ENCODE assay signal across 1 cellular context in the genomic region with DNA sequence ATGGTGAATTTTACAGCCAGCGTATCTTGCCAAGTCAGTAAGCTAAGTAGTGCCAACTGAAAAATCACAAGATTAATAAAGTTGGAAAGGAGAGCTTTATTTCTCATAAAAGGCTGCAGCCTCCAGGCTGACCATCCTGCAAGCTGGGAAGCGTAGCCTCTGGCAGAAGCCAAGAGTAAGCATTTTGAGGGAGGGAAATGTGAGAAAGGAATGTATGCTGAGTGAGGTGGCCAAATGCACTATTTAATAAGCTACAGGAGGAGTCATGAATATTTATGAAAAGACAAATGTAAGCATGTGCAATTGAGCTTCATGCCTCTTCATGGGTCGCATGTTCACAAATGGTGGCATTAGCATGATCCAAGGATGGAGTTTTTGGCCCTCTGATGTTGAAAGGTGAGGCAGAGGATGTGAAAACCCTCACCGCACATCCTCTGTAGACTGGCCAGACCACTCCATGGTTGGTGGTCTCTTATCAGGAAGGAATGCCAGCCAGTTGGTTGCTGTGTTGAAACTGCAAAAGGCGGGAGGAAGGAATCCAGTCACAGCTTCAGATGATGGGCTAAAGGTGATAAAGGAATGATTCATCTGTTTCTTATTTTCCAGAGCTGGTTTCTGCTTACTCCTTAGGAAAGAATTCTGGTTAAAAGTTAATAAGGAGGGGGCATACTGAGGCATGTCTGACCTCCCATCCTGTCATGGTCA.
A peak's percentile ranks its signal among the peaks of the same experiment; 100 is the strongest.
TF ChIP-seq lines count a peak whose summit lies in the region.

No MANE protein-coding gene starts in this region.

TF ChIP-seq in SK-N-SH, 30 proteins besides CTCF, POLR2A, EP300 and RAD21 (continued from another document):
- TF ChIP-seq, protein P1, sequence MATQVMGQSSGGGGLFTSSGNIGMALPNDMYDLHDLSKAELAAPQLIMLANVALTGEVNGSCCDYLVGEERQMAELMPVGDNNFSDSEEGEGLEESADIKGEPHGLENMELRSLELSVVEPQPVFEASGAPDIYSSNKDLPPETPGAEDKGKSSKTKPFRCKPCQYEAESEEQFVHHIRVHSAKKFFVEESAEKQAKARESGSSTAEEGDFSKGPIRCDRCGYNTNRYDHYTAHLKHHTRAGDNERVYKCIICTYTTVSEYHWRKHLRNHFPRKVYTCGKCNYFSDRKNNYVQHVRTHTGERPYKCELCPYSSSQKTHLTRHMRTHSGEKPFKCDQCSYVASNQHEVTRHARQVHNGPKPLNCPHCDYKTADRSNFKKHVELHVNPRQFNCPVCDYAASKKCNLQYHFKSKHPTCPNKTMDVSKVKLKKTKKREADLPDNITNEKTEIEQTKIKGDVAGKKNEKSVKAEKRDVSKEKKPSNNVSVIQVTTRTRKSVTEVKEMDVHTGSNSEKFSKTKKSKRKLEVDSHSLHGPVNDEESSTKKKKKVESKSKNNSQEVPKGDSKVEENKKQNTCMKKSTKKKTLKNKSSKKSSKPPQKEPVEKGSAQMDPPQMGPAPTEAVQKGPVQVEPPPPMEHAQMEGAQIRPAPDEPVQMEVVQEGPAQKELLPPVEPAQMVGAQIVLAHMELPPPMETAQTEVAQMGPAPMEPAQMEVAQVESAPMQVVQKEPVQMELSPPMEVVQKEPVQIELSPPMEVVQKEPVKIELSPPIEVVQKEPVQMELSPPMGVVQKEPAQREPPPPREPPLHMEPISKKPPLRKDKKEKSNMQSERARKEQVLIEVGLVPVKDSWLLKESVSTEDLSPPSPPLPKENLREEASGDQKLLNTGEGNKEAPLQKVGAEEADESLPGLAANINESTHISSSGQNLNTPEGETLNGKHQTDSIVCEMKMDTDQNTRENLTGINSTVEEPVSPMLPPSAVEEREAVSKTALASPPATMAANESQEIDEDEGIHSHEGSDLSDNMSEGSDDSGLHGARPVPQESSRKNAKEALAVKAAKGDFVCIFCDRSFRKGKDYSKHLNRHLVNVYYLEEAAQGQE (IDR thresholded peaks at IDR 0.05; ENCODE audit: low read depth, low read length): no peak
- peak; percentile 82 for TF ChIP-seq TCF12 (IDR thresholded peaks at IDR 0.05)
TF ChIP-seq in SK-N-SH: peak in this region for 8.
